Comparison of ENCODE assay signal across 16 cellular contexts in genomic region chr12:25308761-25309160, GRCh38.
"Had no signal": no experiment of that assay in that cellular context is flagged by ENCODE, and none has a peak within 500 bp of the region (broad histone marks: within the 10 kb centered on the region; RNA-seq: fewer than 3 reads in every experiment).

No MANE protein-coding gene starts in this region.

- FAIRE-seq: endothelial cell of umbilical vein, pancreas had no signal

- H3K36me3 ChIP-seq: brain microvascular endothelial cell, gastrocnemius medialis, left lung, pancreas had no signal

- H3K36me3 Mint-ChIP-seq: stimulated activated effector memory CD8-positive, alpha-beta T cell treated with anti-CD3 and anti-CD28 coated beads, Interleukin-12 subunit alpha, Interleukin-12 subunit beta, amount 100 ng/mL, for 72 hours had no signal

- H3K4me3 ChIP-seq: gastrocnemius medialis, left lung, pancreas had no signal

- H3K4me3 Mint-ChIP-seq: activated naive CD8-positive, alpha-beta T cell treated with anti-CD3 and anti-CD28 coated beads, Interleukin-2, amount 10 ng/mL, durations not matched to agents 7 days and 5 days; activated T-helper 1 cell treated with anti-CD3 and anti-CD28 coated beads, Interleukin-12 subunit alpha, Interleukin-12 subunit beta, Interleukin-2, Interleukin-4 antibody, amounts not matched to agents 30 ng/mL and 10 ng/mL and 1 ng/mL, durations not matched to agents 14 hours and 24 hours and 36 hours; naive thymus-derived CD4-positive, alpha-beta T cell; stimulated activated effector memory CD8-positive, alpha-beta T cell treated with anti-CD3 and anti-CD28 coated beads, Interleukin-12 subunit alpha, Interleukin-12 subunit beta, amount 100 ng/mL, for 72 hours had no signal

- H3K9me3 ChIP-seq: gastrocnemius medialis, left lung, pancreas had no signal

- ATAC-seq: gastrocnemius medialis; left lung; naive thymus-derived CD4-positive, alpha-beta T cell; pancreas; stimulated activated effector memory CD8-positive, alpha-beta T cell treated with anti-CD3 and anti-CD28 coated beads, Interleukin-12 subunit alpha, Interleukin-12 subunit beta, amount 100 ng/mL, for 72 hours had no signal

- DNase-seq: activated CD4-positive, CD25-positive, alpha-beta regulatory T cell treated with anti-CD3 and anti-CD28 coated beads, Interleukin-2, amount 50 U/mL, for 72 hours; activated naive CD4-positive, alpha-beta T cell; activated naive CD8-positive, alpha-beta T cell treated with anti-CD3 and anti-CD28 coated beads, Interleukin-2, amount 10 ng/mL, durations not matched to agents 7 days and 5 days; brain microvascular endothelial cell; cortex of kidney; effector CD8-positive, alpha-beta T cell; gastrocnemius medialis; islet precursor cell; left lung; mammary epithelial cell; naive thymus-derived CD4-positive, alpha-beta T cell; pancreas; T1000 had no signal

- H3K27me3 ChIP-seq: brain microvascular endothelial cell, gastrocnemius medialis, left lung, pancreas had no signal

- H3K27ac Mint-ChIP-seq: activated naive CD8-positive, alpha-beta T cell treated with anti-CD3 and anti-CD28 coated beads, Interleukin-2, amount 10 ng/mL, durations not matched to agents 7 days and 5 days; activated T-helper 1 cell treated with anti-CD3 and anti-CD28 coated beads, Interleukin-12 subunit alpha, Interleukin-12 subunit beta, Interleukin-2, Interleukin-4 antibody, amounts not matched to agents 30 ng/mL and 10 ng/mL and 1 ng/mL, durations not matched to agents 14 hours and 24 hours and 36 hours; naive thymus-derived CD4-positive, alpha-beta T cell; stimulated activated effector memory CD8-positive, alpha-beta T cell treated with anti-CD3 and anti-CD28 coated beads, Interleukin-12 subunit alpha, Interleukin-12 subunit beta, amount 100 ng/mL, for 72 hours had no signal

- H3K4me1 Mint-ChIP-seq: activated naive CD8-positive, alpha-beta T cell treated with anti-CD3 and anti-CD28 coated beads, Interleukin-2, amount 10 ng/mL, durations not matched to agents 7 days and 5 days; stimulated activated effector memory CD8-positive, alpha-beta T cell treated with anti-CD3 and anti-CD28 coated beads, Interleukin-12 subunit alpha, Interleukin-12 subunit beta, amount 100 ng/mL, for 72 hours had no signal

- H3K4me1 ChIP-seq: gastrocnemius medialis, left lung, pancreas had no signal

- H3K9me3 Mint-ChIP-seq: stimulated activated effector memory CD8-positive, alpha-beta T cell treated with anti-CD3 and anti-CD28 coated beads, Interleukin-12 subunit alpha, Interleukin-12 subunit beta, amount 100 ng/mL, for 72 hours had no signal

- H3K27ac ChIP-seq: brain microvascular endothelial cell, gastrocnemius medialis, left lung, pancreas had no signal
